28 cellular contexts compared by ENCODE assay signal in genomic region chr17:39169101-39169500, GRCh38. TPM values are rescaled to one million over a fixed set of nuclear protein-coding genes. Genes with fewer than 3 reads are reported as not detected.
"Had no signal": no experiment of that assay in that cellular context is flagged by ENCODE, and none has a peak within 500 bp of the region (broad histone marks: within the 10 kb centered on the region; RNA-seq: fewer than 3 reads in every experiment).

No MANE protein-coding gene starts in this region.

- H3K27ac ChIP-seq: breast epithelium, coronary artery, esophagus squamous epithelium, gastroesophageal sphincter, lower lobe of right lung, uterus had no signal

- H3K27ac Mint-ChIP-seq: activated naive CD8-positive, alpha-beta T cell; activated T-helper 2 cell treated with anti-CD3 and anti-CD28 coated beads, Interferon-gamma antibody, Interleukin-2, Interleukin-4, amounts not matched to agents 10 μg/mL and 5 μg/mL and 100 μg/mL, durations not matched to agents 14 hours and 24 hours and 36 hours; stimulated activated naive B cell treated with anti-CD40 and anti-IgM and Interleukin-4, amounts not matched to agents 10 μg/mL and 1 μg/mL and 100 μg/mL, for 72 hours; T-helper 2 cell treated with Interferon-gamma antibody and Interleukin-4, amounts not matched to agents 5 μg/mL and 100 μg/mL, for 36 hours had no signal

- DNase-seq: activated CD4-positive, alpha-beta T cell treated with anti-CD3 and anti-CD28 coated beads, Interleukin-2, amount 50 U/mL, for 4 hours; activated CD8-positive, alpha-beta memory T cell treated with anti-CD3 and anti-CD28 coated beads for 24 hours; activated CD8-positive, alpha-beta memory T cell treated with anti-CD3 and anti-CD28 coated beads, Interleukin-2, amount 50 U/mL, for 4 hours; activated naive CD4-positive, alpha-beta T cell; activated T-cell treated with anti-CD3 and anti-CD28 coated beads, Interleukin-2, amount 50 U/mL, for 4 hours; amniotic stem cell; esophagus squamous epithelium; heart left ventricle; lower lobe of right lung; mesendoderm; mucosa of descending colon; stimulated activated CD4-positive, alpha-beta T cell treated with anti-CD3 and anti-CD28 coated beads, Interleukin-2, amount 100 ng/mL, for 48 hours; stimulated activated CD8-positive, alpha-beta memory T cell treated with anti-CD3 and anti-CD28 coated beads, Interleukin-4, amount 100 ng/mL, for 48 hours; stimulated activated naive B cell treated with anti-CD40 and anti-IgM and Interleukin-4, amounts not matched to agents 10 μg/mL and 1 μg/mL and 100 μg/mL, for 72 hours; trophoblast cell; uterus had no signal

- H3K9me3 Mint-ChIP-seq: activated T-cell treated with anti-CD3 and anti-CD28 coated beads, Interleukin-2, amount 50 U/mL, for 4 hours; central memory CD8-positive, alpha-beta T cell had no signal

- H3K36me3 Mint-ChIP-seq: activated naive CD8-positive, alpha-beta T cell; stimulated activated naive B cell treated with anti-CD40 and anti-IgM and Interleukin-4, amounts not matched to agents 10 μg/mL and 1 μg/mL and 100 μg/mL, for 72 hours had no signal

- ATAC-seq: activated T-cell treated with anti-CD3 and anti-CD28 coated beads, Interleukin-2, amount 50 U/mL, for 4 hours; gastroesophageal sphincter; heart left ventricle; left lobe of liver; lower lobe of right lung; mucosa of descending colon; stimulated activated naive B cell treated with anti-CD40 and anti-IgM and Interleukin-4, amounts not matched to agents 10 μg/mL and 1 μg/mL and 100 μg/mL, for 72 hours had no signal

- H3K27me3 ChIP-seq: breast epithelium, heart left ventricle, uterus had no signal

- H3K9me3 ChIP-seq: breast epithelium, esophagus squamous epithelium, lower lobe of right lung, mucosa of descending colon, uterus had no signal

- H3K4me3 Mint-ChIP-seq: activated naive CD8-positive, alpha-beta T cell; activated T-cell treated with anti-CD3 and anti-CD28 coated beads, Interleukin-2, amount 50 U/mL, for 4 hours; central memory CD8-positive, alpha-beta T cell; stimulated activated naive B cell treated with anti-CD40 and anti-IgM and Interleukin-4, amounts not matched to agents 10 μg/mL and 1 μg/mL and 100 μg/mL, for 72 hours; T-helper 2 cell treated with Interferon-gamma antibody and Interleukin-4, amounts not matched to agents 5 μg/mL and 100 μg/mL, for 36 hours had no signal

- H3K36me3 ChIP-seq: breast epithelium, esophagus squamous epithelium, gastroesophageal sphincter, heart left ventricle, lower lobe of right lung, uterus had no signal

- H3K4me3 ChIP-seq: breast epithelium, coronary artery, esophagus squamous epithelium, gastroesophageal sphincter, heart left ventricle, lower lobe of right lung, mucosa of descending colon, uterus had no signal

- H3K27me3 Mint-ChIP-seq: activated naive CD8-positive, alpha-beta T cell; central memory CD8-positive, alpha-beta T cell had no signal

- H3K4me1 ChIP-seq: uterus had no signal

RNA-seq across cellular contexts. Expression of gene ARL5C, which starts 3.1 kb away (rescaled TPM):
- total RNA-seq: activated T-cell treated with anti-CD3 and anti-CD28 coated beads, Interleukin-2, amount 50 U/mL, for 4 hours; breast epithelium; esophagus squamous epithelium; gastroesophageal sphincter; heart left ventricle; kidney epithelial cell; left lobe of liver; lower lobe of right lung; mucosa of descending colon; osteoblast; posterior vena cava; temporal lobe; uterus had no signal
- polyA plus RNA-seq: heart left ventricle had no signal

RNA-seq across cellular contexts. Expression of gene STAC2, which starts 56.6 kb away (rescaled TPM):
- total RNA-seq: activated T-cell treated with anti-CD3 and anti-CD28 coated beads, Interleukin-2, amount 50 U/mL, for 4 hours; activated T-helper 2 cell treated with anti-CD3 and anti-CD28 coated beads, Interferon-gamma antibody, Interleukin-2, Interleukin-4, amounts not matched to agents 10 μg/mL and 5 μg/mL and 100 μg/mL, durations not matched to agents 14 hours and 24 hours and 36 hours; kidney epithelial cell; left lobe of liver; osteoblast had no signal
